In genomic region chr1:167328762-167329483, GRCh38 we compare ENCODE assay signal across 8 cellular contexts.
DNase-seq lines count a peak whose midpoint lies in the region; ATAC-seq and TF ChIP-seq lines count a peak whose summit lies in the region.

No MANE protein-coding gene starts in this region.

- H3K36me3 ChIP-seq in SU-DHL-6 (ENCODE audit: low read length) (no peaks in the 10 kb centered on the region), mucosa of descending colon (ENCODE audit: low read depth) (no peaks in the 10 kb centered on the region)

- H3K4me2 ChIP-seq in SU-DHL-6 (ENCODE audit: low read depth, low read length, poor library complexity, severe bottlenecking) = peak overlapping the region; percentile 96

- intact Hi-C loops in mucosa of descending colon (cut with DNase I, micrococcal nuclease) = no loop called here

- no peaks in the 10 kb centered on the region for H3K9me2 ChIP-seq in SU-DHL-6 (replicated peaks; ENCODE audit: insufficient read depth, low read length)

- DNase-seq in AML-193 (lab: John Stamatoyannopoulos, UW) (peak; percentile 90 to 96), mucosa of descending colon (peak in 1 of 3 donors; percentile 18), SK-N-DZ (ENCODE audit: low spot score) (no peak), mucosa of gallbladder (ENCODE audit: low spot score) (no peak), dermis blood vessel endothelial cell (no peak)

- ATAC-seq in GM19324 (IDR thresholded peaks at IDR 0.05; ENCODE audit: low FRiP score, unreplicated experiment) = peak; percentile 76
- peak; percentile 70 for ATAC-seq in HG03139 (IDR thresholded peaks at IDR 0.05; ENCODE audit: unreplicated experiment)
- ATAC-seq in mucosa of descending colon = peak; percentile 66

- H4K20me1 ChIP-seq in SU-DHL-6 (ENCODE audit: low read depth, low read length) = no peaks in the 10 kb centered on the region

- H2AFZ ChIP-seq in SU-DHL-6 (ENCODE audit: low read depth, low read length, severe bottlenecking) = no peak overlapping the region

- H3K27me3 ChIP-seq in SU-DHL-6 (ENCODE audit: low read length) = no peaks in the 10 kb centered on the region

- peaks cover 53% of the 10 kb centered on the region for H3F3A ChIP-seq in SU-DHL-6 (ENCODE audit: insufficient read depth)

- H3K4me3 ChIP-seq in SU-DHL-6 (ENCODE audit: insufficient read depth, low read length, poor library complexity, severe bottlenecking) (peak overlapping the region; percentile 73), mucosa of descending colon (no peak overlapping the region)

- peaks cover 43% of the 10 kb centered on the region for H3K79me2 ChIP-seq in SU-DHL-6 (ENCODE audit: insufficient read depth, low read length)

- peaks cover 9% of the 10 kb centered on the region; the same call in 1 of the 2 replicates for H3K9me3 ChIP-seq in SU-DHL-6 (ENCODE audit: insufficient read depth, low read length)
- H3K9me3 ChIP-seq in mucosa of descending colon = peaks cover 6% of the 10 kb centered on the region

- peak overlapping the region; percentile 99 for H3K27ac ChIP-seq in SU-DHL-6 (ENCODE audit: low read depth, low read length)

- H3K9ac ChIP-seq in SU-DHL-6 (ENCODE audit: low read length) = peak overlapping the region; percentile 64

- H3K4me1 ChIP-seq in mucosa of descending colon (ENCODE audit: low read depth) = peaks cover 5% of the 10 kb centered on the region

- TF ChIP-seq CTCF in SU-DHL-6 (IDR thresholded peaks at IDR 0.05; ENCODE audit: insufficient read depth, low read length, poor library complexity, severe bottlenecking) = no peak
- TF ChIP-seq CTCF in mucosa of descending colon (IDR thresholded peaks at IDR 0.05) = no peak

Comparison
In these comparisons a context has a peak if more than half of its experiments do, and no peak if none do; other contexts are left out.
1. DNase-seq: peak in AML-193 (2 of 2); none in SK-N-DZ (single experiment), mucosa of gallbladder (single experiment) and dermis blood vessel endothelial cell (single experiment).
2. Peak in every context shown above with its lines, with median percentiles within 50 percentile points of each other: ATAC-seq.